1 cellular context compared by ENCODE assay signal in the genomic region with DNA sequence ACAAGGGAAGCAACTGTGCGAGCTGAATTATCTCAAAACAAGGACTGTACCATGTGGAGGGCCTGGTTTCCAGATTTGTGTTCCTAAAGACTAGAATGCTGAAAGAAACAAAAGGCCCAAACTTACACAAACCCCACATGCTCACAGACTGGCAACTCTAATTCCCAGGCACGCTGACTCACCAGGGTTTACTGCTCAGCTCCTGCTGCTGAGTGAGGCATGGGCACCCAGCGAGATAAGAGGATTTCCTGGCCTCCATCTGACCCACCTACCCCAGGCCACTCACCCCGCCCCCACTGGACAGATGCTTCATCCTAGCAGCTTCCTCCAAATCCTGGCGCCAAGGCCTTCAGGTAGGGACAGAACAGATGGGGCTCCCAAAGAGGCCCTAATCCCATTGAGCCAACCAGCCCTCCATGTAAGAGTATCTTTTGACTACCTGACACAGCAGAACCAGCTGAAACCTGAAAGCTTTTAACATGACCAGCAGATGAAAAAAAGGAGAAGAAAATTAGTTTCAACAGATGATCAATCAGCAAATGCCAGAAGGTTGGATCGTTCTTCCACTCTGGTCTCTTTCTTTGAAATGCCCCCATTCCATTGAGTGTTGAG.
TF ChIP-seq lines count a peak whose summit lies in the region.

No MANE protein-coding gene starts in this region.

TF ChIP-seq in SK-N-SH, 30 proteins besides CTCF, POLR2A, EP300 and RAD21 (continued from another document):
- TF ChIP-seq, protein P1, sequence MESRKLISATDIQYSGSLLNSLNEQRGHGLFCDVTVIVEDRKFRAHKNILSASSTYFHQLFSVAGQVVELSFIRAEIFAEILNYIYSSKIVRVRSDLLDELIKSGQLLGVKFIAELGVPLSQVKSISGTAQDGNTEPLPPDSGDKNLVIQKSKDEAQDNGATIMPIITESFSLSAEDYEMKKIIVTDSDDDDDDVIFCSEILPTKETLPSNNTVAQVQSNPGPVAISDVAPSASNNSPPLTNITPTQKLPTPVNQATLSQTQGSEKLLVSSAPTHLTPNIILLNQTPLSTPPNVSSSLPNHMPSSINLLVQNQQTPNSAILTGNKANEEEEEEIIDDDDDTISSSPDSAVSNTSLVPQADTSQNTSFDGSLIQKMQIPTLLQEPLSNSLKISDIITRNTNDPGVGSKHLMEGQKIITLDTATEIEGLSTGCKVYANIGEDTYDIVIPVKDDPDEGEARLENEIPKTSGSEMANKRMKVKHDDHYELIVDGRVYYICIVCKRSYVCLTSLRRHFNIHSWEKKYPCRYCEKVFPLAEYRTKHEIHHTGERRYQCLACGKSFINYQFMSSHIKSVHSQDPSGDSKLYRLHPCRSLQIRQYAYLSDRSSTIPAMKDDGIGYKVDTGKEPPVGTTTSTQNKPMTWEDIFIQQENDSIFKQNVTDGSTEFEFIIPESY (IDR thresholded peaks at IDR 0.05; ENCODE audit: borderline replicate concordance, low read depth): no peak
- TF ChIP-seq SMC3 (IDR thresholded peaks at IDR 0.05; ENCODE audit: low read depth, low read length) (no peak), YY1 (IDR thresholded peaks at IDR 0.05; ENCODE audit: low read depth) (no peak), CHD2 (IDR thresholded peaks at IDR 0.05; ENCODE audit: low read length, partially characterized antibody) (peak; percentile 30), GATA2 (CRISPR knock-in tag; IDR thresholded peaks at IDR 0.05) (no peak), RCOR1 (IDR thresholded peaks at IDR 0.05; ENCODE audit: low read length) (no peak), POLR2AphosphoS5 (IDR thresholded peaks at IDR 0.05; ENCODE audit: low read depth, low read length) (peak; percentile 45; the same call in 1 of the 2 replicates), JUND (IDR thresholded peaks at IDR 0.05) (peak; percentile 77)
- TF ChIP-seq, protein P2, sequence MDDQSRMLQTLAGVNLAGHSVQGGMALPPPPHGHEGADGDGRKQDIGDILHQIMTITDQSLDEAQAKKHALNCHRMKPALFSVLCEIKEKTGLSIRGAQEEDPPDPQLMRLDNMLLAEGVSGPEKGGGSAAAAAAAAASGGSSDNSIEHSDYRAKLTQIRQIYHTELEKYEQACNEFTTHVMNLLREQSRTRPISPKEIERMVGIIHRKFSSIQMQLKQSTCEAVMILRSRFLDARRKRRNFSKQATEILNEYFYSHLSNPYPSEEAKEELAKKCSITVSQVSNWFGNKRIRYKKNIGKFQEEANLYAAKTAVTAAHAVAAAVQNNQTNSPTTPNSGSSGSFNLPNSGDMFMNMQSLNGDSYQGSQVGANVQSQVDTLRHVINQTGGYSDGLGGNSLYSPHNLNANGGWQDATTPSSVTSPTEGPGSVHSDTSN (IDR thresholded peaks at IDR 0.05): peak; percentile 54
- TF ChIP-seq, protein P3, sequence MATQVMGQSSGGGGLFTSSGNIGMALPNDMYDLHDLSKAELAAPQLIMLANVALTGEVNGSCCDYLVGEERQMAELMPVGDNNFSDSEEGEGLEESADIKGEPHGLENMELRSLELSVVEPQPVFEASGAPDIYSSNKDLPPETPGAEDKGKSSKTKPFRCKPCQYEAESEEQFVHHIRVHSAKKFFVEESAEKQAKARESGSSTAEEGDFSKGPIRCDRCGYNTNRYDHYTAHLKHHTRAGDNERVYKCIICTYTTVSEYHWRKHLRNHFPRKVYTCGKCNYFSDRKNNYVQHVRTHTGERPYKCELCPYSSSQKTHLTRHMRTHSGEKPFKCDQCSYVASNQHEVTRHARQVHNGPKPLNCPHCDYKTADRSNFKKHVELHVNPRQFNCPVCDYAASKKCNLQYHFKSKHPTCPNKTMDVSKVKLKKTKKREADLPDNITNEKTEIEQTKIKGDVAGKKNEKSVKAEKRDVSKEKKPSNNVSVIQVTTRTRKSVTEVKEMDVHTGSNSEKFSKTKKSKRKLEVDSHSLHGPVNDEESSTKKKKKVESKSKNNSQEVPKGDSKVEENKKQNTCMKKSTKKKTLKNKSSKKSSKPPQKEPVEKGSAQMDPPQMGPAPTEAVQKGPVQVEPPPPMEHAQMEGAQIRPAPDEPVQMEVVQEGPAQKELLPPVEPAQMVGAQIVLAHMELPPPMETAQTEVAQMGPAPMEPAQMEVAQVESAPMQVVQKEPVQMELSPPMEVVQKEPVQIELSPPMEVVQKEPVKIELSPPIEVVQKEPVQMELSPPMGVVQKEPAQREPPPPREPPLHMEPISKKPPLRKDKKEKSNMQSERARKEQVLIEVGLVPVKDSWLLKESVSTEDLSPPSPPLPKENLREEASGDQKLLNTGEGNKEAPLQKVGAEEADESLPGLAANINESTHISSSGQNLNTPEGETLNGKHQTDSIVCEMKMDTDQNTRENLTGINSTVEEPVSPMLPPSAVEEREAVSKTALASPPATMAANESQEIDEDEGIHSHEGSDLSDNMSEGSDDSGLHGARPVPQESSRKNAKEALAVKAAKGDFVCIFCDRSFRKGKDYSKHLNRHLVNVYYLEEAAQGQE (IDR thresholded peaks at IDR 0.05; ENCODE audit: low read depth, low read length): peak; percentile 64; the same call in 1 of the 2 replicates
- TF ChIP-seq, protein P4, sequence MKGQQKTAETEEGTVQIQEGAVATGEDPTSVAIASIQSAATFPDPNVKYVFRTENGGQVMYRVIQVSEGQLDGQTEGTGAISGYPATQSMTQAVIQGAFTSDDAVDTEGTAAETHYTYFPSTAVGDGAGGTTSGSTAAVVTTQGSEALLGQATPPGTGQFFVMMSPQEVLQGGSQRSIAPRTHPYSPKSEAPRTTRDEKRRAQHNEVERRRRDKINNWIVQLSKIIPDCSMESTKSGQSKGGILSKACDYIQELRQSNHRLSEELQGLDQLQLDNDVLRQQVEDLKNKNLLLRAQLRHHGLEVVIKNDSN (IDR thresholded peaks at IDR 0.05; ENCODE audit: borderline replicate concordance, low read depth): no peak
